Comparison of ENCODE assay signal across 14 cellular contexts in the genomic region with DNA sequence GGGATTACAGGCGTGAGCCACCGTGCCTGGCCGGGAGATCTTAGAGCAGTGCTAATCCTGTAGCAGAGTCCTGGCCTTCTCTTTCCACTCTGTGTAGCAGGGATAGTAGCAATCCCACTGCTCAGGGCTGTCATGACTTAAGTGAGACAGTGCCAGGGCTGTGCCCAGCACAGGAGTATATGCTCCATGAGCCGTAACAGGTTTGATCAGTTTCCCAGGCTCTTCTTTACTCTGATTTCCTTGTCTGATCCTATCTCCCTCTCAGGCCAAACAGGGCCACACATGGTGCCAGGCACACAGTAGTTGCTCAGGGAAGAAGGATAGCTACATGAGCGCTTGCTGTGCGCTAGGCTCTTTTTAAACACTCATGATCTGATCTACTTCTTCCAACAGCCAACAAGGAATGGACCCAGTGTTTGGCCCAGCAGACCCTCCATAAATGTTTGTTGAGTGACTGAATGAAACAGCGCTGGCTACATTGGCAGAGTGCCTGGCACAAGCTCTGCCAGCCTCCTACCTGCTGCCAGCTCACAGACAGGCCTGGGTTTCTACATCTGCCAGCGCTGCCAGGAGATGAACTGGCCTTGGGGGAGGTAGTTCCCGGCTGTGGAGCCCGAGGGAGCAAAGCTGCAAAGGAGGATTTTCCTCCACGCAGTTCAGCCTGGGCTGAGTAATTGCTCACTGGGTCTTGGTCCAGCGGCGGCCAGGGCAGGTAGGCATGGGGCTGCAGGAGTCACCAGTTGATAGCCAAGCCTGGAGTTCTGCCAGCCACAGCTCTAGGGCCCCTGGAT. TPM values are rescaled to one million over a fixed set of nuclear protein-coding genes. Genes with fewer than 3 reads are reported as not detected.
DNase-seq lines count a peak whose midpoint lies in the region; ATAC-seq, FAIRE-seq and TF ChIP-seq lines count a peak whose summit lies in the region.
"Had no signal": no experiment of that assay in that cellular context is flagged by ENCODE, and none has a peak within 500 bp of the region (broad histone marks: within the 10 kb centered on the region; RNA-seq: fewer than 3 reads in every experiment).

No MANE protein-coding gene starts in this region.

- peak overlapping the region; percentile 61 to 80; a peak in 5 of 6 replicates for H3K27ac ChIP-seq in A549
- no peak overlapping the region for H3K27ac ChIP-seq in endodermal cell (ENCODE audit: low read depth, low read length)
- H3K27ac ChIP-seq in mesendoderm (ENCODE audit: low read depth, low read length), result no peak overlapping the region
- no peak overlapping the region for H3K27ac ChIP-seq in vagina
- H3K27ac ChIP-seq in stomach, result peak overlapping the region in 1 of 5 donors; percentile 41
- H3K27ac ChIP-seq: hepatocyte had no signal

- H3K4me1 Mint-ChIP-seq in endodermal cell, result peaks cover 12% of the 10 kb centered on the region

- no peak overlapping the region for H2BK120ac ChIP-seq in mesendoderm (ENCODE audit: low read depth, low read length)

- H3K9me3 Mint-ChIP-seq in endodermal cell, result no peaks in the 10 kb centered on the region

- ATAC-seq in A549, result peak; percentile 60 to 62

- H3K18ac ChIP-seq in mesendoderm (ENCODE audit: low read length), result no peak overlapping the region

- no peak for TF ChIP-seq EP300 in A549 (IDR thresholded peaks at IDR 0.05)
- TF ChIP-seq EP300 in stomach (IDR thresholded peaks at IDR 0.05), result no peak

- H3K56ac ChIP-seq in mesendoderm (ENCODE audit: low read length), result peak overlapping the region; percentile 45

- H3K36me3 ChIP-seq in endodermal cell (ENCODE audit: control insufficient read depth, insufficient read depth, low read length) (no peaks in the 10 kb centered on the region), mesendoderm (ENCODE audit: control insufficient read depth, insufficient read depth, low read length) (no peaks in the 10 kb centered on the region), vagina (no peaks in the 10 kb centered on the region), stomach (no peaks in the 10 kb centered on the region)

- H3K9ac ChIP-seq in endodermal cell (ENCODE audit: extremely low read depth, low read length, poor library complexity, severe bottlenecking) (no peak overlapping the region), mesendoderm (ENCODE audit: low read length) (no peak overlapping the region)

- H3K4me2 ChIP-seq in A549 (peak overlapping the region; percentile 36), mesendoderm (ENCODE audit: low read length) (no peak overlapping the region)
- H3K4me2 ChIP-seq: hepatocyte had no signal

- CTCF ChIA-PET in A549 (lab: Yijun Ruan, JAX), result interaction anchor here (0.6 to 1.7 kb wide), 7 partner anchors 15 to 65 kb away, joined by 3 to 9 read pairs (median 3); no protein-coding TSS in a partner anchor

- POLR2A ChIA-PET in A549 (lab: Yijun Ruan, JAX), result interaction anchor here (0.9 kb wide), 1 partner anchor 36 kb away, joined by 5 read pairs; the partner anchor contains the start of gene SNAI1

- no peak for TF ChIP-seq POLR2A in A549 (IDR thresholded peaks at IDR 0.05; ENCODE audit: low read length)
- TF ChIP-seq POLR2A in vagina (IDR thresholded peaks at IDR 0.05), result no peak
- TF ChIP-seq POLR2A in stomach (IDR thresholded peaks at IDR 0.05), result no peak

- no peak for TF ChIP-seq RAD21 in A549 (conservative IDR thresholded peaks at IDR 0.05 in 1 of 2, IDR thresholded peaks at IDR 0.05 in 1 of 2)

- H2BK5ac ChIP-seq in mesendoderm (ENCODE audit: low read length), result no peak overlapping the region

- H3K4me3 ChIP-seq in A549 (no peak overlapping the region), endodermal cell (ENCODE audit: low read length) (no peak overlapping the region), mesendoderm (ENCODE audit: low read length) (no peak overlapping the region), vagina (no peak overlapping the region), stomach (no peak overlapping the region)
- H3K4me3 ChIP-seq: hepatocyte had no signal

- H3K27ac Mint-ChIP-seq in endodermal cell, result no peak overlapping the region
- H3K27ac Mint-ChIP-seq: activated CD8-positive, alpha-beta T cell treated with anti-CD3 and anti-CD28 coated beads, Interleukin-2, amount 10 ng/mL, durations not matched to agents 7 days and 5 days had no signal

- TF ChIP-seq CTCF in A549 (IDR thresholded peaks at IDR 0.05), result no peak
- no peak for TF ChIP-seq CTCF in endodermal cell (conservative IDR thresholded peaks at IDR 0.05)
- no peak for TF ChIP-seq CTCF in vagina (IDR thresholded peaks at IDR 0.05)
- TF ChIP-seq CTCF in stomach (IDR thresholded peaks at IDR 0.05), result no peak

- no peak overlapping the region for H3K4me3 Mint-ChIP-seq in endodermal cell
- H3K4me3 Mint-ChIP-seq: activated CD8-positive, alpha-beta T cell treated with anti-CD3 and anti-CD28 coated beads, Interleukin-2, amount 10 ng/mL, durations not matched to agents 7 days and 5 days; brain had no signal

- H3K79me1 ChIP-seq in mesendoderm (ENCODE audit: low read length), result no peaks in the 10 kb centered on the region

- no peak overlapping the region for H3K4ac ChIP-seq in mesendoderm (ENCODE audit: low read depth, low read length)

- no peak overlapping the region for H2BK15ac ChIP-seq in mesendoderm (replicated peaks; ENCODE audit: low read depth)

- no peaks in the 10 kb centered on the region for H3K36me3 Mint-ChIP-seq in endodermal cell (ENCODE audit: low read depth)
- H3K36me3 Mint-ChIP-seq: brain had no signal

- H3K27me3 Mint-ChIP-seq in endodermal cell (ENCODE audit: insufficient read depth), result no peaks in the 10 kb centered on the region
- H3K27me3 Mint-ChIP-seq: brain had no signal

- no peak overlapping the region for H2AK5ac ChIP-seq in mesendoderm (ENCODE audit: low read length)

- H3K79me2 ChIP-seq in mesendoderm (ENCODE audit: control insufficient read depth, insufficient read depth, low read length), result no peaks in the 10 kb centered on the region
- H3K79me2 ChIP-seq: hepatocyte had no signal

- H3K4me1 ChIP-seq in A549 (peaks cover 26% of the 10 kb centered on the region), endodermal cell (ENCODE audit: control insufficient read depth, insufficient read depth, low read length) (peaks cover 8% of the 10 kb centered on the region), mesendoderm (ENCODE audit: control insufficient read depth, low read depth, low read length) (peaks cover 9% of the 10 kb centered on the region), vagina (peaks cover 26% of the 10 kb centered on the region), stomach (peaks cover 0 to 12% (median 7%) of the 10 kb centered on the region in 4 donors)

- 60% methylated on average over 11 of the region's 13 CpGs for WGBS in A549 (ENCODE audit: missing lambda C conversion rate)
- 94% methylated on average over 11 to 13 of the region's 13 CpGs for WGBS in endodermal cell (ENCODE audit: insufficient coverage in 1 of 2, insufficient read length in 1 of 2), 2 experiments
- WGBS in mesendoderm (ENCODE audit: extremely low coverage, insufficient coverage, low lambda C conversion rate), result no CpG with 5 or more reads among the region's 13 CpGs
- WGBS in stomach, 5 donors, result 74 to 83% (median 81%) methylated on average over 9 to 13 of the region's 13 CpGs

- H3K23ac ChIP-seq in mesendoderm (ENCODE audit: low read length), result no peak overlapping the region

- intact Hi-C loops in vagina (cut with DNase I) (no loop called here), stomach (cut with DNase I; ENCODE audit: low total_unique reads) (no loop called here)

- no peak overlapping the region for H4K8ac ChIP-seq in mesendoderm (ENCODE audit: low read depth, low read length)

- FAIRE-seq in A549 (lab: Jason Lieb, UNC), result no peak

- H4K5ac ChIP-seq in mesendoderm (ENCODE audit: low read length), result no peak overlapping the region

- H3K27me3 ChIP-seq in endodermal cell (ENCODE audit: control insufficient read depth, insufficient read depth, low read length, poor library complexity, severe bottlenecking) (no peaks in the 10 kb centered on the region), mesendoderm (ENCODE audit: insufficient read depth, low read length, poor library complexity) (no peaks in the 10 kb centered on the region), vagina (no peaks in the 10 kb centered on the region), stomach (peaks cover 0 to 16% (median 0%) of the 10 kb centered on the region in 3 donors)
- H3K27me3 ChIP-seq: hepatocyte had no signal

- no peak for DNase-seq in A549 (ENCODE audit: low read depth in 1 of 2, low spot score in 1 of 2)
- DNase-seq in NCI-H446 (lab: John Stamatoyannopoulos, UW), result peak; percentile 32 to 79
- peak; percentile 45 for DNase-seq in endodermal cell
- DNase-seq in mesendoderm, result no peak
- DNase-seq in ureter (ENCODE audit: low spot score), result no peak
- no peak for DNase-seq in vagina (ENCODE audit: extremely low spot score in 2 of 2)
- DNase-seq in stomach, result no peak
- DNase-seq in D341Med (ENCODE audit: low spot score), result no peak
- DNase-seq: activated gamma-delta T cell treated with Interleukin-2 at 50 U/mL for 16 hours, T-helper 9 cell had no signal

- H3K9me3 ChIP-seq in A549, result no peaks in the 10 kb centered on the region
- H3K9me3 ChIP-seq in endodermal cell (ENCODE audit: control insufficient read depth, low read length), result no peaks in the 10 kb centered on the region
- H3K9me3 ChIP-seq in vagina, result no peaks in the 10 kb centered on the region
- H3K9me3 ChIP-seq in stomach, result no peaks in the 10 kb centered on the region

TF ChIP-seq in A549, 52 proteins besides CTCF, POLR2A, EP300 and RAD21 (continues in another document):
- TF ChIP-seq ZC3H11A (IDR thresholded peaks at IDR 0.05), result no peak
- no peak for TF ChIP-seq JUNB (IDR thresholded peaks at IDR 0.05)
- TF ChIP-seq EHF (CRISPR knock-in tag; IDR thresholded peaks at IDR 0.05), result no peak
- TF ChIP-seq MAZ (IDR thresholded peaks at IDR 0.05; ENCODE audit: borderline replicate concordance, low read depth, low read length), result no peak
- no peak for TF ChIP-seq ZFP36 (IDR thresholded peaks at IDR 0.05; ENCODE audit: borderline replicate concordance, partially characterized antibody)
- TF ChIP-seq PHF8 (IDR thresholded peaks at IDR 0.05; ENCODE audit: borderline replicate concordance, low read depth), result no peak
- TF ChIP-seq MAX (IDR thresholded peaks at IDR 0.05), result no peak

RNA-seq across cellular contexts. Expression of gene SNAI1, which starts 36.9 kb away (rescaled TPM):
- polyA plus RNA-seq in A549 (2011; rRNA removed), result 7.0 and 7.2 TPM in 2 replicates
- 14.0 and 21.4 TPM in 2 replicates for polyA plus RNA-seq in A549 (2012; cell fraction: cytosol; rRNA removed)
- 22.7 and 28.4 TPM in 2 replicates for polyA plus RNA-seq in A549 (2012; cell fraction: nucleus; rRNA removed)
- polyA plus RNA-seq in A549 (2017; fragmentation: RNase III; extraction: RNeasy Plus Mini Kit Qiagen cat#74134 plus additional on column Dnase treatment), result 8.0 to 11.1 TPM (median 10.7 TPM) in 3 replicates
- 3.8 and 6.0 TPM in 2 replicates for polyA minus RNA-seq in A549 (2011; rRNA and poly(A)+ RNA removed)
- total RNA-seq in endodermal cell, result 10 to 100 TPM; 10.6 to 13.1 TPM
- 8.0 TPM for polyA plus RNA-seq in endodermal cell (2013, experiment 1 of 2)
- polyA plus RNA-seq in endodermal cell (2013, experiment 2 of 2), result 8.3 TPM
- 23.6 TPM for polyA plus RNA-seq in mesendoderm (2013, experiment 1 of 2)
- 20.7 TPM for polyA plus RNA-seq in mesendoderm (2013, experiment 2 of 2)
- 5.8 TPM for total RNA-seq in ureter
- 19.9 TPM for total RNA-seq in vagina
- total RNA-seq in stomach, result 1 to 10 TPM in 2 of 5 donors, under 1 TPM in 1, not detected in 2; 0.37 to 7.1 (median 3.2) TPM
- polyA plus RNA-seq in stomach, result 1 to 10 TPM in 2 of 3 donors, under 1 TPM in 1; 0.61 to 3.5 (median 2.2) TPM
- total RNA-seq: LHCN-M2 had no signal

Comparison
In these comparisons a context has a peak if more than half of its experiments do, and no peak if none do; other contexts are left out.
1. DNase-seq: peak in NCI-H446 (2 of 2) and endodermal cell (single experiment); none in A549 (0 of 2), mesendoderm (single experiment), ureter (single experiment), vagina (0 of 2), stomach (single experiment) and D341Med (single experiment).
2. H3K27ac ChIP-seq: peak in A549 (2 of 2); none in endodermal cell (single experiment), mesendoderm (single experiment) and vagina (single experiment).